9 cellular contexts compared by ENCODE assay signal in genomic region chr12:14239935-14240872, GRCh38.
DNase-seq lines count a peak whose midpoint lies in the region; ATAC-seq and TF ChIP-seq lines count a peak whose summit lies in the region.
"Had no signal": no experiment of that assay in that cellular context is flagged by ENCODE, and none has a peak within 500 bp of the region (broad histone marks: within the 10 kb centered on the region; RNA-seq: fewer than 3 reads in every experiment).

No MANE protein-coding gene starts in this region.

- CTCF ChIA-PET in WTC11 (lab: Charles Lee) = interaction anchor here (0.7 to 3.0 kb wide), 9 partner anchors 15 to 373 kb away, joined by 3 to 59 read pairs (median 4); partner anchors contain the start of gene ATF7IP

- H3K27me3 ChIP-seq in aorta (ENCODE audit: control insufficient read depth in 1 of 2, insufficient read depth in 2 of 2, low read length in 1 of 2) = no peaks in the 10 kb centered on the region

- H3K36me3 Mint-ChIP-seq in WTC11 = peaks cover 16% of the 10 kb centered on the region

- H3K9me3 Mint-ChIP-seq in WTC11 = peaks cover 5% of the 10 kb centered on the region

- POLR2A ChIA-PET in WTC11 (lab: Charles Lee) = interaction anchor here (1.5 to 3.2 kb wide), 2 partner anchors 18 to 125 kb away, joined by 4 to 13 read pairs; partner anchors contain the start of gene ATF7IP

- no peak for TF ChIP-seq CTCF in WTC11 (IDR thresholded peaks at IDR 0.05)

- H3K36me3 ChIP-seq in aorta (ENCODE audit: control insufficient read depth in 1 of 2, insufficient read depth in 2 of 2, low read length in 1 of 2) = no peaks in the 10 kb centered on the region

- 34 to 44% methylated on average over 11 of the region's 11 CpGs for WGBS in aorta, 2 donors

- intact Hi-C loops in aorta (cut with DNase I) = loop anchor here (5.0 kb wide), 5 partner anchors 177 to 422 kb away; no protein-coding TSS in a partner anchor

- peaks cover 1% of the 10 kb centered on the region for H3K9me3 ChIP-seq in aorta (ENCODE audit: control insufficient read depth, low read length)

- H3K4me3 ChIP-seq in aorta (ENCODE audit: low read length in 2 of 2) = no peak overlapping the region
- H3K4me3 ChIP-seq: K562 had no signal

- H3K4me1 Mint-ChIP-seq in WTC11 = peaks cover 34% of the 10 kb centered on the region

- no peak overlapping the region for H3K27ac ChIP-seq in aorta (ENCODE audit: low read depth in 1 of 2, low read length in 2 of 2)

- H3K4me3 Mint-ChIP-seq in WTC11 = peak overlapping the region; percentile 48

- H3K4me1 ChIP-seq in aorta (ENCODE audit: control insufficient read depth in 1 of 2, insufficient read depth in 2 of 2, low read length in 2 of 2) = no peaks in the 10 kb centered on the region

- H3K27me3 Mint-ChIP-seq in WTC11 (ENCODE audit: low read depth) = no peaks in the 10 kb centered on the region

- H3K27ac Mint-ChIP-seq in WTC11 = peak overlapping the region; percentile 87

- peak; percentile 51 for ATAC-seq in GM19468 (IDR thresholded peaks at IDR 0.05; ENCODE audit: extremely low read depth, unreplicated experiment)
- ATAC-seq in HG03565 (IDR thresholded peaks at IDR 0.05; ENCODE audit: unreplicated experiment) = peak; percentile 35
- peak; percentile 82 for ATAC-seq in WTC11
- peak; percentile 26 for ATAC-seq in aorta (ENCODE audit: low FRiP score)

- DNase-seq in DMS114 treated with DMSO at 0.1 percent for 48 hours (lab: John Stamatoyannopoulos, UW; ENCODE audit: unreplicated experiment) = peak; percentile 85
- DNase-seq in WTC11 (ENCODE audit: low spot score) = peak; percentile 42
- DNase-seq in kidney tubule cell (ENCODE audit: low spot score) = peak; percentile 48
- peak in 1 of 2 donors; percentile 65 for DNase-seq in aorta
- no peak for DNase-seq in stimulated activated CD4-positive, alpha-beta T cell treated with anti-CD3 and anti-CD28 coated beads, Interleukin-2, amount 100 ng/mL, for 24 hours
- no peak for DNase-seq in NCI-H1105 (lab: John Stamatoyannopoulos, UW)

TF ChIP-seq in WTC11, 78 proteins besides CTCF, POLR2A, EP300 and RAD21:
- no peak for TF ChIP-seq SMAD4 (CRISPR knock-in tag; IDR thresholded peaks at IDR 0.05)
- no peak for TF ChIP-seq ATF1 (CRISPR knock-in tag; IDR thresholded peaks at IDR 0.05)
- TF ChIP-seq MYBL2 (CRISPR knock-in tag; IDR thresholded peaks at IDR 0.05) = no peak
- TF ChIP-seq TP53 (CRISPR knock-in tag; IDR thresholded peaks at IDR 0.05) = no peak
- no peak for TF ChIP-seq ZNF671 (CRISPR knock-in tag; IDR thresholded peaks at IDR 0.05)
- no peak for TF ChIP-seq NFYB (CRISPR knock-in tag; conservative IDR thresholded peaks at IDR 0.05; ENCODE audit: low read depth)
- TF ChIP-seq NR1H2 (CRISPR knock-in tag; IDR thresholded peaks at IDR 0.05) = no peak
- TF ChIP-seq, protein P1, sequence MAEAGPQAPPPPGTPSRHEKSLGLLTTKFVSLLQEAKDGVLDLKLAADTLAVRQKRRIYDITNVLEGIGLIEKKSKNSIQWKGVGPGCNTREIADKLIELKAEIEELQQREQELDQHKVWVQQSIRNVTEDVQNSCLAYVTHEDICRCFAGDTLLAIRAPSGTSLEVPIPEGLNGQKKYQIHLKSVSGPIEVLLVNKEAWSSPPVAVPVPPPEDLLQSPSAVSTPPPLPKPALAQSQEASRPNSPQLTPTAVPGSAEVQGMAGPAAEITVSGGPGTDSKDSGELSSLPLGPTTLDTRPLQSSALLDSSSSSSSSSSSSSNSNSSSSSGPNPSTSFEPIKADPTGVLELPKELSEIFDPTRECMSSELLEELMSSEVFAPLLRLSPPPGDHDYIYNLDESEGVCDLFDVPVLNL (CRISPR knock-in tag; IDR thresholded peaks at IDR 0.05; ENCODE audit: borderline replicate concordance, low read depth) = no peak
- no peak for TF ChIP-seq GTF2I (CRISPR knock-in tag; conservative IDR thresholded peaks at IDR 0.05)
- TF ChIP-seq NFATC4 (CRISPR knock-in tag; IDR thresholded peaks at IDR 0.05) = no peak
- no peak for TF ChIP-seq HMGA2 (CRISPR knock-in tag; IDR thresholded peaks at IDR 0.05)
- no peak for TF ChIP-seq ZNF138 (CRISPR knock-in tag; conservative IDR thresholded peaks at IDR 0.05)
- TF ChIP-seq ZNF396 (CRISPR knock-in tag; IDR thresholded peaks at IDR 0.05; ENCODE audit: borderline replicate concordance) = no peak
- TF ChIP-seq ZNF317 (CRISPR knock-in tag; IDR thresholded peaks at IDR 0.05; ENCODE audit: borderline replicate concordance, low read depth) = no peak
- TF ChIP-seq STAT6 (CRISPR knock-in tag; conservative IDR thresholded peaks at IDR 0.05; ENCODE audit: low read depth) = no peak
- TF ChIP-seq RELA (CRISPR knock-in tag; IDR thresholded peaks at IDR 0.05; ENCODE audit: borderline replicate concordance) = no peak

Comparison
In these comparisons a context has a peak if more than half of its experiments do, and no peak if none do; other contexts are left out.
1. DNase-seq: peak in DMS114 treated with DMSO at 0.1 percent for 48 hours (single experiment), WTC11 (single experiment) and kidney tubule cell (single experiment); none in stimulated activated CD4-positive, alpha-beta T cell treated with anti-CD3 and anti-CD28 coated beads, Interleukin-2, amount 100 ng/mL, for 24 hours (0 of 2) and NCI-H1105 (single experiment).
2. ATAC-seq: peak in every context shown above with its lines; median percentile 82 in WTC11; 51 in GM19468; 35 in HG03565; 26 in aorta.